ENCODE assay signal across 2 cellular contexts in genomic region chr4:103445377-103445776, GRCh38.
TF ChIP-seq lines count a peak whose summit lies in the region.

No MANE protein-coding gene starts in this region.

TF ChIP-seq in HepG2, 621 proteins besides CTCF, POLR2A, EP300 and RAD21 (continued from another document):
- no peak for TF ChIP-seq ZNF7 (CRISPR knock-in tag; IDR thresholded peaks at IDR 0.05)
- no peak for TF ChIP-seq ELF4 (CRISPR knock-in tag; IDR thresholded peaks at IDR 0.05; ENCODE audit: borderline replicate concordance)
- peak; percentile 67 for TF ChIP-seq CEBPB (IDR thresholded peaks at IDR 0.05; ENCODE audit: borderline replicate concordance, low read depth, low read length)
- no peak for TF ChIP-seq GRHL1 (CRISPR knock-in tag; conservative IDR thresholded peaks at IDR 0.05)

TF ChIP-seq in K562, 482 proteins besides CTCF, POLR2A, EP300 and RAD21 (continued from another document):
- no peak for TF ChIP-seq POLR3G (IDR thresholded peaks at IDR 0.05; ENCODE audit: extremely low read depth, insufficient read length, insufficient replicate concordance)
- TF ChIP-seq SMAD1 (IDR thresholded peaks at IDR 0.05; ENCODE audit: low read depth, low read length, partially characterized antibody): no peak
